In genomic region chr7:12211054-12212050, GRCh38 we compare ENCODE assay signal across 8 cellular contexts. TPM values are rescaled to one million over a fixed set of nuclear protein-coding genes. Genes with fewer than 3 reads are reported as not detected.
DNase-seq lines count a peak whose midpoint lies in the region; ATAC-seq and TF ChIP-seq lines count a peak whose summit lies in the region.

TSS of gene TMEM106B (plus strand) at chr7:12211294. CDS start at chr7:12214811, 3,517 bp downstream.

- H3K4me3 ChIP-seq in HUES48 (ENCODE audit: low read depth, low read length): peak within 1 kb of the TSS; percentile 73
- peak within 1 kb of the TSS; percentile 72 for H3K4me3 ChIP-seq in NT2/D1 (ENCODE audit: insufficient read length, low read depth)

- H3K9me3 ChIP-seq in HUES48 (ENCODE audit: control insufficient read depth, insufficient read depth, low read length): no peaks in the 10 kb centered on the region
- H3K9me3 ChIP-seq in NT2/D1 (ENCODE audit: insufficient read depth, low read length): no peaks in the 10 kb centered on the region

- ATAC-seq in GM21390 (IDR thresholded peaks at IDR 0.05; ENCODE audit: unreplicated experiment): peak; percentile 94

- TF ChIP-seq CTCF in Calu3 (IDR thresholded peaks at IDR 0.05; ENCODE audit: unreplicated experiment): no peak
- no peak for TF ChIP-seq CTCF in endothelial cell (IDR thresholded peaks at IDR 0.05; ENCODE audit: unreplicated experiment)
- TF ChIP-seq CTCF in mesothelial cell of epicardium (IDR thresholded peaks at IDR 0.05; ENCODE audit: unreplicated experiment): no peak

- H3K27ac Mint-ChIP-seq in Calu3 (ENCODE audit: unreplicated experiment): peak within 1 kb of the TSS; percentile 93
- peak within 1 kb of the TSS; percentile 97 for H3K27ac Mint-ChIP-seq in endothelial cell (ENCODE audit: unreplicated experiment)
- H3K27ac Mint-ChIP-seq in mesothelial cell of epicardium: peak within 1 kb of the TSS; percentile 99

- H3K9me3 Mint-ChIP-seq in Calu3 (ENCODE audit: low read depth, unreplicated experiment) (no peaks in the 10 kb centered on the region), endothelial cell (ENCODE audit: unreplicated experiment) (no peaks in the 10 kb centered on the region), mesothelial cell of epicardium (no peaks in the 10 kb centered on the region)

- no peaks in the 10 kb centered on the region for H3K27me3 Mint-ChIP-seq in Calu3 (ENCODE audit: unreplicated experiment)
- peaks cover 5% of the 10 kb centered on the region for H3K27me3 Mint-ChIP-seq in endothelial cell (ENCODE audit: unreplicated experiment)
- H3K27me3 Mint-ChIP-seq in mesothelial cell of epicardium (ENCODE audit: low read depth): no peaks in the 10 kb centered on the region

- peaks cover 14% of the 10 kb centered on the region for H3K36me3 ChIP-seq in HUES48 (ENCODE audit: control insufficient read depth, insufficient read depth, low read length)
- peaks cover 12% of the 10 kb centered on the region for H3K36me3 ChIP-seq in NT2/D1 (ENCODE audit: insufficient read depth, insufficient read length, low read length)

- H3K4me1 ChIP-seq in HUES48 (ENCODE audit: control insufficient read depth, insufficient read depth, low read length): peaks cover 18% of the 10 kb centered on the region
- H3K4me1 ChIP-seq in NT2/D1 (ENCODE audit: insufficient read depth, insufficient read length): no peaks in the 10 kb centered on the region

- no TSS peak for BruUV-seq in Calu3 (replicated peaks; lab: Mats Ljungman, UMichigan)

- peaks cover 10% of the 10 kb centered on the region for H3K27me3 ChIP-seq in HUES48 (ENCODE audit: control insufficient read depth, insufficient read depth, low read length)
- H3K27me3 ChIP-seq in NT2/D1 (ENCODE audit: insufficient read depth, insufficient read length): peaks cover 17% of the 10 kb centered on the region

- CTCF ChIA-PET in Calu3 (lab: Charles Lee): interaction anchor here (0.6 to 2.0 kb wide), 12 partner anchors 14 to 462 kb away, joined by 3 to 6 read pairs (median 4); partner anchors contain the start of gene THSD7A

- peak; percentile 99 for DNase-seq in Calu3
- DNase-seq in NT2/D1 (ENCODE audit: low read depth, low spot score): peak; percentile 96
- peak; percentile 97 for DNase-seq in activated CD8-positive, alpha-beta memory T cell treated with anti-CD3 and anti-CD28 coated beads, Interleukin-2, amount 50 U/mL, for 48 hours
- DNase-seq in endothelial cell (ENCODE audit: low spot score): peak; percentile 96
- DNase-seq in mesothelial cell of epicardium (ENCODE audit: low spot score in 2 of 2, unreplicated experiment in 2 of 2): peak; percentile 94 to 96
- DNase-seq in stimulated activated CD8-positive, alpha-beta memory T cell treated with anti-CD3 and anti-CD28 coated beads, Interleukin-15, amount 100 ng/mL, for 48 hours (ENCODE audit: low read depth in 2 of 2): peak; percentile 96 to 98

- H3K36me3 Mint-ChIP-seq in Calu3 (ENCODE audit: insufficient read depth, unreplicated experiment) (peaks cover 28% of the 10 kb centered on the region), endothelial cell (ENCODE audit: low read depth, unreplicated experiment) (peaks cover under 1% of the 10 kb centered on the region), mesothelial cell of epicardium (peaks cover 12% of the 10 kb centered on the region)

- H3K4me1 Mint-ChIP-seq in Calu3 (ENCODE audit: low read depth, unreplicated experiment): peaks cover 27% of the 10 kb centered on the region
- H3K4me1 Mint-ChIP-seq in endothelial cell (ENCODE audit: unreplicated experiment): peaks cover 21% of the 10 kb centered on the region
- peaks cover 40% of the 10 kb centered on the region for H3K4me1 Mint-ChIP-seq in mesothelial cell of epicardium

- H3K9ac ChIP-seq in HUES48 (ENCODE audit: low read depth, low read length): peak within 1 kb of the TSS; percentile 91
- H3K9ac ChIP-seq in NT2/D1 (ENCODE audit: insufficient read length, low read depth): peak within 1 kb of the TSS; percentile 92

- intact Hi-C loops in Calu3 (cut with micrococcal nuclease; ENCODE audit: unreplicated experiment): loop anchor here (2.0 to 10.0 kb wide), 4 partner anchors 101 to 377 kb away; partner anchors contain the start of gene THSD7A

- peak within 1 kb of the TSS; percentile 85 for H3K4me3 Mint-ChIP-seq in Calu3 (ENCODE audit: low read depth, unreplicated experiment)
- H3K4me3 Mint-ChIP-seq in endothelial cell (ENCODE audit: unreplicated experiment): peak within 1 kb of the TSS; percentile 97
- peak within 1 kb of the TSS; percentile 96 for H3K4me3 Mint-ChIP-seq in mesothelial cell of epicardium

- peak within 1 kb of the TSS; percentile 95 for H3K27ac ChIP-seq in HUES48 (ENCODE audit: low read depth, low read length)

RNA-seq across cellular contexts. Expression of gene TMEM106B, which starts in this region (rescaled TPM):
- total RNA-seq in Calu3 (2022) (76.7 and 81.5 TPM in 2 replicates), endothelial cell (ENCODE audit: unreplicated experiment) (23.2 TPM), mesothelial cell of epicardium (73.9 to 84.7 TPM (median 81.3 TPM) in 3 replicates)

Comparison
In these comparisons a context has a peak if more than half of its experiments do, and no peak if none do; other contexts are left out.
1. Peak in every context shown above with its lines: DNase-seq, ATAC-seq, H3K4me3 ChIP-seq and H3K27ac ChIP-seq.